ENCODE assay signal across 1 cellular context in the genomic region with DNA sequence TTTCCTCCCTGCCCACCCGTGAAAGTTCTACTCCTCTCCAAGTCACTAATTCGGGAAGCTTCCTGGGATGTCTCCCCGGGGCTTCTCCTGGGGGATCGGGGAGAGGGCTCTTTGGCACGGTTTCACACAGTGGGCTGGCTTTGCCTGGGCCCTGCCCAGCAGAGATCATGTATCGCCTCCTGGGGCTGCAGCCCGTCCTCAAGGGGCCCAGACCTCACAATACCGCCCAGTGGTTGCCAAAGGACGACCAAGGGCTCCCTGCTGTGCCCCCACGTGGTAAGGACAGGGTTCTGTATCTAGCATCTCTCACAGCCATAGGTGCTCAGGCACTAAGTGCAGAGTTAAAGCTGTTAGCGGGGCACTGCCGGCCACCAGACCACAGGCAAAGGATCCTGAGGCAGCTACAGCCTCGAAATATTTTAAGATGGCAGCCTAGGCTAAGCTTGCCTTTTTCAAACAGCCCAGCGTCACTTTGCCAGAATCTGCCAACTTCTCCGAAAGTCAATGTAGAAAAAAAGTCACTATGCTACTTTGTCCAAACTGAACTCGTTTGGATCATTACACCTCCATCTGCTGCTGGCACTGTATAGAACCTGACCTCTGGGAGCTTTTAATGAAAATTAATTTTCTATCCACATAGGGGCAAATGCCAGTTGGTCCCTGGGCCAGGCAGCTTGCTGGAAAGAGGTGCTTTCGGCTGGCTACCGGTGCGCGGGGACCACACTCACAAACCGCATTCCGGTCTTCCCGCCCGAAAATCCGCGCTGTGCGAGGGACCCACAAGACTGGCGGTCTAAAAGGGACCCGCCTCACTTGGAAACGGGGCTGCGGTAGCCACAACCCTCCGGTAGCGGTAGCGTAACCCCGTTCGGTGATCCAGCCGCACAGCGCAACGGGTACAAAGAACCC.
A peak's percentile ranks its signal among the peaks of the same experiment; 100 is the strongest.
TF ChIP-seq lines count a peak whose summit lies in the region.

No MANE protein-coding gene starts in this region.

TF ChIP-seq in HepG2, 621 proteins besides CTCF, POLR2A, EP300 and RAD21 (continued from another document):
- TF ChIP-seq, protein P1, sequence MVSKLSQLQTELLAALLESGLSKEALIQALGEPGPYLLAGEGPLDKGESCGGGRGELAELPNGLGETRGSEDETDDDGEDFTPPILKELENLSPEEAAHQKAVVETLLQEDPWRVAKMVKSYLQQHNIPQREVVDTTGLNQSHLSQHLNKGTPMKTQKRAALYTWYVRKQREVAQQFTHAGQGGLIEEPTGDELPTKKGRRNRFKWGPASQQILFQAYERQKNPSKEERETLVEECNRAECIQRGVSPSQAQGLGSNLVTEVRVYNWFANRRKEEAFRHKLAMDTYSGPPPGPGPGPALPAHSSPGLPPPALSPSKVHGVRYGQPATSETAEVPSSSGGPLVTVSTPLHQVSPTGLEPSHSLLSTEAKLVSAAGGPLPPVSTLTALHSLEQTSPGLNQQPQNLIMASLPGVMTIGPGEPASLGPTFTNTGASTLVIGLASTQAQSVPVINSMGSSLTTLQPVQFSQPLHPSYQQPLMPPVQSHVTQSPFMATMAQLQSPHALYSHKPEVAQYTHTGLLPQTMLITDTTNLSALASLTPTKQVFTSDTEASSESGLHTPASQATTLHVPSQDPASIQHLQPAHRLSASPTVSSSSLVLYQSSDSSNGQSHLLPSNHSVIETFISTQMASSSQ (IDR thresholded peaks at IDR 0.05; ENCODE audit: low read depth) = no peak
- TF ChIP-seq, protein P1 (CRISPR knock-in tag; IDR thresholded peaks at IDR 0.05; ENCODE audit: borderline replicate concordance) = no peak
- no peak for TF ChIP-seq THAP7 (CRISPR knock-in tag; IDR thresholded peaks at IDR 0.05)
- no peak for TF ChIP-seq YEATS2 (CRISPR knock-in tag; IDR thresholded peaks at IDR 0.05; ENCODE audit: borderline replicate concordance)
- peak; percentile 51 for TF ChIP-seq XRCC5 (optimal IDR thresholded peaks at IDR 0.05; ENCODE audit: low read length)
- TF ChIP-seq ZKSCAN8 (CRISPR knock-in tag; IDR thresholded peaks at IDR 0.05; ENCODE audit: borderline replicate concordance) = no peak
- TF ChIP-seq SMC3 (IDR thresholded peaks at IDR 0.05; ENCODE audit: low read length) = 0 out of 2 replicates have a peak, but pooled peaks have one; percentile 10
- TF ChIP-seq FLYWCH1 (CRISPR knock-in tag; IDR thresholded peaks at IDR 0.05) = no peak
- no peak; the same call in 1 of the 2 replicates for TF ChIP-seq HNF4A (CRISPR knock-in tag; IDR thresholded peaks at IDR 0.05)
- TF ChIP-seq, protein P2, sequence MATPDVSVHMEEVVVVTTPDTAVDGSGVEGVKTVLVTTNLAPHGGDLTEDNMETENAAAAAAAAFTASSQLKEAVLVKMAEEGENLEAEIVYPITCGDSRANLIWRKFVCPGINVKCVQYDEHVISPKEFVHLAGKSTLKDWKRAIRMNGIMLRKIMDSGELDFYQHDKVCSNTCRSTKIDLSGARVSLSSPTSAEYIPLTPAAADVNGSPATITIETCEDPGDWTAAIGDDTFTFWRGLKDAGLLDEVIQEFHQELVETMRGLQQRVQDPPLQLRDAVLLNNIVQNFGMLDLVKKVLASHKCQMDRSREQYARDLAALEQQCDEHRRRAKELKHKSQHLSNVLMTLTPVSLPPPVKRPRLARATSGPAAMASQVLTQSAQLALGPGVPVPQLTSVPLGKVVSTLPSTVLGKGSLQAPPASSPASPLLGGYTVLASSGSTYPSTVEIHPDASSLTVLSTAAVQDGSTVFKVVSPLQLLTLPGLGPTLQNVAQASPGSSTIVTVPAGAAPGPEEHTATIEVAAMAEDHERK (CRISPR knock-in tag; IDR thresholded peaks at IDR 0.05; ENCODE audit: low read depth) = no peak
- TF ChIP-seq ZBTB34 (CRISPR knock-in tag; IDR thresholded peaks at IDR 0.05) = no peak
